ENCODE assay signal across 8 cellular contexts in the genomic region with DNA sequence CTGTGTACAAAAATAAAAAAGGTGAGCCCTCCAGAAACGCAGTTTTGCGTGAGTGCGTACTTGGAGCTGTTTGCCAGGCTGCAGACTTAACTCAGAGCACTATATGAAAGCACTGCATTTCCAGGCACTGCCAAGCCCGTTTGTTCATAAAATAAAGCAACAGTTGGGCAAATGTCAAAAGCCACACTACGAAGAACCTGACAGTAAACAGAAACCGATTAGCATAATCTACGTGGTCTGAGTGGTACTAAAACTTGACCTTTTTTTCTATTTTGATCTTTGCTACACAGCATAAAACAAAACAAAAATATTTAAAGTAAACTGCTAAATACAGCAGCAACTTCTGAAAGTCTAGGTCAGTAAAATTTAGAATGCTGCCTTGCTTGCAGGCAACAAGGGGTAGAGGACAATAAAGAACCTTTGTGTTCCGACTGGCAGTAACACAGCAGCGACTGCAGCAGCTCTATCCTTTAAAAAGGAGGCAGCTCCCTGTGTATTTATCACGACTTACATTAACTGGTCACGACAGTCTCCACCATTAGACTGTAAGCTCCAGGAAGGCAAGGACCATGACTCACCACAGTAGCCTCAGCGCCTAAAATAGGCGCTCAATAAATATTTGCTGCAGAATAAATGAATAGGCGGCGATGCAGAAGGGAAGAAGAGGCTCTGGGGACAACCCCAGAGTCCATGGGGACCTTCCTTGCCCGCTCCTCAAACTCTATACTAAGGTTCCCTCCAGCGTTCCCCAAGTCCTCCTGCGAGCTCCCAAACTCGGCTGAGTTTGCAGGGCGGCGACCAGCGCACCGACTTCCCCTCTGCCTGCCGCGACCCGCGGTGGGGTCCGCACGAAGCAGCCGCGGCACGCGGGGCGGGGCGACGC. TPM values are rescaled to one million over a fixed set of nuclear protein-coding genes. Genes with fewer than 3 reads are reported as not detected.
DNase-seq lines count a peak whose midpoint lies in the region; ATAC-seq and TF ChIP-seq lines count a peak whose summit lies in the region.

No MANE protein-coding gene starts in this region.

- peaks cover 26% of the 10 kb centered on the region for H3K4me1 Mint-ChIP-seq in activated T-helper 2 cell treated with anti-CD3 and anti-CD28 coated beads, Interferon-gamma antibody, Interleukin-2, Interleukin-4, amounts not matched to agents 10 μg/mL and 5 μg/mL and 100 μg/mL, durations not matched to agents 14 hours and 24 hours and 36 hours (ENCODE audit: low read depth)
- H3K4me1 Mint-ChIP-seq in glutamatergic neuron (ENCODE audit: low read depth, unreplicated experiment), result peaks cover 10% of the 10 kb centered on the region

- peak; percentile 7 to 56 for DNase-seq in NCI-H524 (lab: John Stamatoyannopoulos, UW)
- DNase-seq in NCI-H524 treated with DMSO at 0.1 percent for 48 hours (lab: John Stamatoyannopoulos, UW), result no peak
- DNase-seq in HCEC 1CT, result peak; percentile 59
- DNase-seq in NB4 (ENCODE audit: low read depth), result peak; percentile 34
- DNase-seq in activated T-helper 2 cell treated with anti-CD3 and anti-CD28 coated beads, Interferon-gamma antibody, Interleukin-2, Interleukin-4, amounts not matched to agents 10 μg/mL and 5 μg/mL and 100 μg/mL, durations not matched to agents 14 hours and 24 hours and 36 hours (ENCODE audit: low spot score), result no peak
- DNase-seq in glutamatergic neuron, result no peak
- DNase-seq in pons (ENCODE audit: low spot score), result peak; percentile 80

- intact Hi-C loops in activated T-helper 2 cell treated with anti-CD3 and anti-CD28 coated beads, Interferon-gamma antibody, Interleukin-2, Interleukin-4, amounts not matched to agents 10 μg/mL and 5 μg/mL and 100 μg/mL, durations not matched to agents 14 hours and 24 hours and 36 hours (cut with micrococcal nuclease), result loop anchor here (2.0 to 10.0 kb wide), 3 partner anchors 103 to 455 kb away; a partner anchor contains a TSS

- peak overlapping the region; percentile 89 for H3K4me3 Mint-ChIP-seq in activated T-helper 2 cell treated with anti-CD3 and anti-CD28 coated beads, Interferon-gamma antibody, Interleukin-2, Interleukin-4, amounts not matched to agents 10 μg/mL and 5 μg/mL and 100 μg/mL, durations not matched to agents 14 hours and 24 hours and 36 hours (ENCODE audit: low read depth)
- H3K4me3 Mint-ChIP-seq in glutamatergic neuron (ENCODE audit: unreplicated experiment), result peak overlapping the region; percentile 99

- ATAC-seq in GM18520 (IDR thresholded peaks at IDR 0.05; ENCODE audit: unreplicated experiment), result no peak

- TF ChIP-seq CTCF in NB4 (IDR thresholded peaks at IDR 0.05; ENCODE audit: low read depth, low read length), result no peak
- no peak for TF ChIP-seq CTCF in glutamatergic neuron (IDR thresholded peaks at IDR 0.05; ENCODE audit: partially characterized antibody, unreplicated experiment)

- H3K36me3 Mint-ChIP-seq in activated T-helper 2 cell treated with anti-CD3 and anti-CD28 coated beads, Interferon-gamma antibody, Interleukin-2, Interleukin-4, amounts not matched to agents 10 μg/mL and 5 μg/mL and 100 μg/mL, durations not matched to agents 14 hours and 24 hours and 36 hours (ENCODE audit: low read depth), result peaks cover 37% of the 10 kb centered on the region
- no peaks in the 10 kb centered on the region for H3K36me3 Mint-ChIP-seq in glutamatergic neuron (ENCODE audit: unreplicated experiment)

- peak overlapping the region; percentile 92 for H3K4me3 ChIP-seq in NB4 (ENCODE audit: low read depth, low read length)

- no peaks in the 10 kb centered on the region for H3K9me3 Mint-ChIP-seq in activated T-helper 2 cell treated with anti-CD3 and anti-CD28 coated beads, Interferon-gamma antibody, Interleukin-2, Interleukin-4, amounts not matched to agents 10 μg/mL and 5 μg/mL and 100 μg/mL, durations not matched to agents 14 hours and 24 hours and 36 hours
- peaks cover 4% of the 10 kb centered on the region for H3K9me3 Mint-ChIP-seq in glutamatergic neuron (ENCODE audit: unreplicated experiment)

- TF ChIP-seq POLR2A in NB4 (IDR thresholded peaks at IDR 0.05; ENCODE audit: extremely low read depth, insufficient read length), result no peak

- peak overlapping the region; percentile 97 for H3K27ac Mint-ChIP-seq in activated T-helper 2 cell treated with anti-CD3 and anti-CD28 coated beads, Interferon-gamma antibody, Interleukin-2, Interleukin-4, amounts not matched to agents 10 μg/mL and 5 μg/mL and 100 μg/mL, durations not matched to agents 14 hours and 24 hours and 36 hours
- H3K27ac Mint-ChIP-seq in glutamatergic neuron (ENCODE audit: unreplicated experiment), result peak overlapping the region; percentile 77

- H3K27me3 Mint-ChIP-seq in activated T-helper 2 cell treated with anti-CD3 and anti-CD28 coated beads, Interferon-gamma antibody, Interleukin-2, Interleukin-4, amounts not matched to agents 10 μg/mL and 5 μg/mL and 100 μg/mL, durations not matched to agents 14 hours and 24 hours and 36 hours (ENCODE audit: low read depth), result peaks cover 2% of the 10 kb centered on the region
- H3K27me3 Mint-ChIP-seq in glutamatergic neuron (ENCODE audit: unreplicated experiment), result peaks cover 4% of the 10 kb centered on the region

RNA-seq across cellular contexts. Expression of a gene that starts 0.9 kb away (rescaled TPM):
- 75.2 TPM in 2 replicates for total RNA-seq in activated T-helper 2 cell treated with anti-CD3 and anti-CD28 coated beads, Interferon-gamma antibody, Interleukin-2, Interleukin-4, amounts not matched to agents 10 μg/mL and 5 μg/mL and 100 μg/mL, durations not matched to agents 14 hours and 24 hours and 36 hours
- total RNA-seq in glutamatergic neuron (ENCODE audit: unreplicated experiment), result 88.9 TPM

RNA-seq across cellular contexts. Expression of a gene that starts 44.2 kb away (rescaled TPM):
- 1.2 and 1.4 TPM in 2 replicates for total RNA-seq in activated T-helper 2 cell treated with anti-CD3 and anti-CD28 coated beads, Interferon-gamma antibody, Interleukin-2, Interleukin-4, amounts not matched to agents 10 μg/mL and 5 μg/mL and 100 μg/mL, durations not matched to agents 14 hours and 24 hours and 36 hours
- not detected for total RNA-seq in glutamatergic neuron (ENCODE audit: unreplicated experiment)

Comparison
In these comparisons a context has a peak if more than half of its experiments do, and no peak if none do; other contexts are left out.
1. DNase-seq: peak in NCI-H524 (2 of 2), HCEC 1CT (single experiment), NB4 (single experiment) and pons (single experiment); none in NCI-H524 treated with DMSO at 0.1 percent for 48 hours (single experiment), activated T-helper 2 cell treated with anti-CD3 and anti-CD28 coated beads, Interferon-gamma antibody, Interleukin-2, Interleukin-4, amounts not matched to agents 10 μg/mL and 5 μg/mL and 100 μg/mL, durations not matched to agents 14 hours and 24 hours and 36 hours (single experiment) and glutamatergic neuron (single experiment).